ENCODE assay signal across 8 cellular contexts in genomic region chr10:61992683-61993629, GRCh38.
DNase-seq lines count a peak whose midpoint lies in the region; ATAC-seq, FAIRE-seq and TF ChIP-seq lines count a peak whose summit lies in the region.

No MANE protein-coding gene starts in this region.

- no peaks in the 10 kb centered on the region for H3K9me3 Mint-ChIP-seq in activated B cell treated with CpG ODN at 0.5 μM for 24 hours

- POLR2A ChIA-PET in activated B cell treated with CpG ODN at 0.5 μM for 24 hours (lab: Charles Lee), result interaction anchor here (0.6 to 4.0 kb wide), 27 partner anchors 9 to 1141 kb away, joined by 3 to 151 read pairs (median 7); partner anchors contain the start of gene ARID5B

- FAIRE-seq in GM19239 (lab: Jason Lieb, UNC), result peak; percentile 84
- peak; percentile 40 for FAIRE-seq in urothelium cell line (lab: Jason Lieb, UNC)

- H3K4me1 Mint-ChIP-seq in activated B cell treated with CpG ODN at 0.5 μM for 24 hours, result peaks cover 90% of the 10 kb centered on the region

- no peaks in the 10 kb centered on the region for H3K9me3 ChIP-seq in neural cell (ENCODE audit: low read length)

- no peak overlapping the region for H3K4me2 ChIP-seq in neural cell (ENCODE audit: low read length)

- H3K4me3 ChIP-seq in neural cell (ENCODE audit: low read length), result no peak overlapping the region

- no peaks in the 10 kb centered on the region for H3K9me2 ChIP-seq in neural cell (ENCODE audit: insufficient read depth, low read length)

- no peaks in the 10 kb centered on the region for H4K20me1 ChIP-seq in neural cell (ENCODE audit: insufficient read depth)

- no peak overlapping the region for H2AFZ ChIP-seq in neural cell (ENCODE audit: low read depth, low read length)

- no peaks in the 10 kb centered on the region for H3K79me2 ChIP-seq in neural cell (replicated peaks; ENCODE audit: insufficient read depth, low read length)

- no peaks in the 10 kb centered on the region for H3F3A ChIP-seq in neural cell (ENCODE audit: insufficient read depth, low read length, poor library complexity, severe bottlenecking)

- peak overlapping the region; percentile 62 for H3K4me3 Mint-ChIP-seq in activated B cell treated with CpG ODN at 0.5 μM for 24 hours

- H3K27me3 ChIP-seq in neural cell (ENCODE audit: insufficient read depth, low read depth, low read length), result no peaks in the 10 kb centered on the region

- no peak for DNase-seq in GM19239 (ENCODE audit: insufficient read length, low spot score)
- DNase-seq in HS-5 (ENCODE audit: low read depth), result peak; percentile 37
- no peak for DNase-seq in activated B cell treated with CpG ODN at 0.5 μM for 24 hours
- DNase-seq in dermis microvascular lymphatic vessel endothelial cell (ENCODE audit: low read depth in 2 of 2), result peak; percentile 58 to 92
- DNase-seq in urothelium cell line (ENCODE audit: low spot score), result no peak
- no peak for DNase-seq in NCI-H2171 (lab: John Stamatoyannopoulos, UW)

- CTCF ChIA-PET in activated B cell treated with CpG ODN at 0.5 μM for 24 hours (lab: Charles Lee), result interaction anchor here (0.7 to 2.6 kb wide), 9 partner anchors 17 to 242 kb away, joined by 3 to 18 read pairs (median 4); no protein-coding TSS in a partner anchor

- no peaks in the 10 kb centered on the region for H3K36me3 ChIP-seq in neural cell (ENCODE audit: insufficient read depth, low read length)

- no peak for TF ChIP-seq EP300 in neural cell (conservative IDR thresholded peaks at IDR 0.05; ENCODE audit: poor library complexity, severe bottlenecking)

- ATAC-seq in activated B cell treated with CpG ODN at 0.5 μM for 24 hours (ENCODE audit: low read depth) (peak; percentile 59), HG03565 (IDR thresholded peaks at IDR 0.05; ENCODE audit: unreplicated experiment) (no peak)

- peak overlapping the region; percentile 46 for H3K27ac ChIP-seq in neural cell (ENCODE audit: low read length)

- TF ChIP-seq CTCF in activated B cell treated with CpG ODN at 0.5 μM for 24 hours (IDR thresholded peaks at IDR 0.05), result no peak
- TF ChIP-seq CTCF in neural cell (IDR thresholded peaks at IDR 0.05; ENCODE audit: poor library complexity, severe bottlenecking), result no peak

- H3K36me3 Mint-ChIP-seq in activated B cell treated with CpG ODN at 0.5 μM for 24 hours (ENCODE audit: low read depth), result peaks cover 44% of the 10 kb centered on the region

- intact Hi-C loops in activated B cell treated with CpG ODN at 0.5 μM for 24 hours (cut with micrococcal nuclease), result loop anchor here (1.0 kb wide), 3 partner anchors 7 to 90 kb away; no protein-coding TSS in a partner anchor

- no peaks in the 10 kb centered on the region for H3K27me3 Mint-ChIP-seq in activated B cell treated with CpG ODN at 0.5 μM for 24 hours

- no peak for TF ChIP-seq RAD21 in neural cell (conservative IDR thresholded peaks at IDR 0.05)

- H3K27ac Mint-ChIP-seq in activated B cell treated with CpG ODN at 0.5 μM for 24 hours, result peak overlapping the region; percentile 89

- H3K9ac ChIP-seq in neural cell (ENCODE audit: low read length), result no peak overlapping the region

TF ChIP-seq in neural cell, 6 proteins besides CTCF, POLR2A, EP300 and RAD21:
- TF ChIP-seq SMC3 (conservative IDR thresholded peaks at IDR 0.05; ENCODE audit: poor library complexity), result no peak
- no peak for TF ChIP-seq REST (IDR thresholded peaks at IDR 0.05; ENCODE audit: borderline replicate concordance)
- TF ChIP-seq TAF1 (IDR thresholded peaks at IDR 0.05; ENCODE audit: low read depth), result no peak
- TF ChIP-seq EZH2 (IDR thresholded peaks at IDR 0.05; ENCODE audit: borderline replicate concordance, insufficient read depth, low read length, poor library complexity, severe bottlenecking), result no peak
- TF ChIP-seq MXI1 (conservative IDR thresholded peaks at IDR 0.05; ENCODE audit: poor library complexity, severe bottlenecking), result no peak
- no peak for TF ChIP-seq POLR2AphosphoS5 (IDR thresholded peaks at IDR 0.05)

Comparison
In these comparisons a context has a peak if more than half of its experiments do, and no peak if none do; other contexts are left out.
1. DNase-seq: peak in HS-5 (single experiment) and dermis microvascular lymphatic vessel endothelial cell (2 of 2); none in GM19239 (single experiment), activated B cell treated with CpG ODN at 0.5 μM for 24 hours (single experiment), urothelium cell line (single experiment) and NCI-H2171 (single experiment).